Comparison of ENCODE assay signal across 11 cellular contexts in the genomic region with DNA sequence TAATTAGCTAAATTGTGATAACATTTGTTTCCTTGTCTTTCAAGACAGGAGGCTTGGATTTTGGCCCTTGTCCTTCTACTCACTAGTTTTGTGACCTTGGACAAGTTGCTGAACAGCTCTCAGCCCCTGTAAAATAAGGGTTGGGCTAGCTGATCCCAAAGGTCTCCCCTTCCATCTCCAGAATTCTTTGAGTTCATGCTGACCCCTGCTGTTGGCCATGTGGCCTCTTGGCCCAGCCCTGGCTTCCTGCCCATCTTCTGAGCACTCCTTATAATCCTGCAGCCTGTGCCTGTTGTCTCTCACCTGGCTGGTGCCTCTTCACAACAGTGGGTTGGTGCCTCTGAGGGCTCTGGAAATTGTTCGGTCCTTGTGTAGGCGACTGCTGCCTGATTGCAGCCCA. TPM values are rescaled to one million over a fixed set of nuclear protein-coding genes. Genes with fewer than 3 reads are reported as not detected.
A peak's percentile ranks its signal among the peaks of the same experiment; 100 is the strongest.
DNase-seq lines count a peak whose midpoint lies in the region; ATAC-seq and TF ChIP-seq lines count a peak whose summit lies in the region.
"Had no signal": no experiment of that assay in that cellular context is flagged by ENCODE, and none has a peak within 500 bp of the region (broad histone marks: within the 10 kb centered on the region; RNA-seq: fewer than 3 reads in every experiment).

No MANE protein-coding gene starts in this region.

- DNase-seq in activated naive CD4-positive, alpha-beta T cell (lab: John Stamatoyannopoulos, UW) = no peak
- DNase-seq in PC-9 (no peak), foreskin keratinocyte (no peak), thyroid gland (peak; percentile 75 to 79)
- no peak for DNase-seq in stimulated activated CD4-positive, alpha-beta T cell treated with anti-CD3 and anti-CD28 coated beads, Interleukin-4, amount 100 ng/mL, for 4 hours
- DNase-seq in CD4-positive, alpha-beta memory T cell = no peak
- DNase-seq: activated CD8-positive, alpha-beta memory T cell treated with anti-CD3 and anti-CD28 coated beads, Interleukin-2, amount 50 U/mL, for 4 hours; AML-193; midbrain had no signal

- peaks cover 46% of the 10 kb centered on the region for H3K4me1 ChIP-seq in PC-9 (replicated peaks; ENCODE audit: insufficient read depth)
- H3K4me1 ChIP-seq in foreskin keratinocyte = peaks cover 86% of the 10 kb centered on the region
- H3K4me1 ChIP-seq in thyroid gland = peaks cover 13 to 23% of the 10 kb centered on the region in 2 donors
- peaks cover 6% of the 10 kb centered on the region for H3K4me1 ChIP-seq in CD4-positive, alpha-beta memory T cell (ENCODE audit: insufficient read depth, low read length)

- H3K79me2 ChIP-seq in PC-9 (ENCODE audit: low read depth) = peaks cover 71% of the 10 kb centered on the region

- H3K27me3 Mint-ChIP-seq in activated naive CD4-positive, alpha-beta T cell treated with anti-CD3 and anti-CD28 coated beads, Interleukin-2, amount 50 U/mL, for 24 hours = no peaks in the 10 kb centered on the region
- H3K27me3 Mint-ChIP-seq in CD4-positive, alpha-beta memory T cell = peaks cover 0 to 3% of the 10 kb centered on the region in 2 donors

- POLR2A ChIA-PET in PC-9 (lab: Charles Lee; ENCODE audit: unreplicated experiment) = no interaction called here
- POLR2A ChIA-PET in CD4-positive, alpha-beta memory T cell (lab: Charles Lee; ENCODE audit: partially characterized antibody) = no interaction called here

- H3K27ac Mint-ChIP-seq in activated naive CD4-positive, alpha-beta T cell treated with anti-CD3 and anti-CD28 coated beads, Interleukin-2, amount 50 U/mL, for 24 hours = peak overlapping the region; percentile 33
- H3K27ac Mint-ChIP-seq in CD4-positive, alpha-beta memory T cell = no peak overlapping the region

- H3K27me3 ChIP-seq in PC-9 (ENCODE audit: insufficient read depth, low read depth) (no peaks in the 10 kb centered on the region), foreskin keratinocyte (no peaks in the 10 kb centered on the region), thyroid gland (no peaks in the 10 kb centered on the region)
- no peaks in the 10 kb centered on the region for H3K27me3 ChIP-seq in CD4-positive, alpha-beta memory T cell (ENCODE audit: insufficient read depth, low read length)

- H3K36me3 ChIP-seq in PC-9 (ENCODE audit: low read depth) (no peaks in the 10 kb centered on the region), thyroid gland (no peaks in the 10 kb centered on the region)
- no peaks in the 10 kb centered on the region for H3K36me3 ChIP-seq in CD4-positive, alpha-beta memory T cell (ENCODE audit: insufficient read depth, low read length)

- no peak overlapping the region for H3K4me3 Mint-ChIP-seq in activated naive CD4-positive, alpha-beta T cell treated with anti-CD3 and anti-CD28 coated beads, Interleukin-2, amount 50 U/mL, for 24 hours
- H3K4me3 Mint-ChIP-seq in CD4-positive, alpha-beta memory T cell = no peak overlapping the region

- no peaks in the 10 kb centered on the region for H3K9me2 ChIP-seq in PC-9 (ENCODE audit: insufficient read depth)

- no peak for ATAC-seq in foreskin keratinocyte
- no peak for ATAC-seq in GM18517 (IDR thresholded peaks at IDR 0.05; ENCODE audit: unreplicated experiment)

- CTCF ChIA-PET in PC-9 (lab: Charles Lee) = no interaction called here
- CTCF ChIA-PET in CD4-positive, alpha-beta memory T cell (lab: Charles Lee; ENCODE audit: partially characterized antibody) = no interaction called here

- 30 to 50% methylated on average over 2 of the region's 2 CpGs for WGBS in thyroid gland, 2 donors

- TF ChIP-seq CTCF in PC-9 (conservative IDR thresholded peaks at IDR 0.05) (no peak), foreskin keratinocyte (conservative IDR thresholded peaks at IDR 0.05) (peak; percentile 19), thyroid gland (IDR thresholded peaks at IDR 0.05) (peak in 2 of 6 experiments; percentile 5 to 30)

- no peak for TF ChIP-seq POLR2A in thyroid gland (IDR thresholded peaks at IDR 0.05)

- H4K20me1 ChIP-seq in PC-9 (ENCODE audit: insufficient read depth) = no peaks in the 10 kb centered on the region; the same call in 1 of the 2 replicates

- no peaks in the 10 kb centered on the region for H3K9me3 ChIP-seq in PC-9 (ENCODE audit: insufficient read depth, low read depth)
- H3K9me3 ChIP-seq in thyroid gland = no peaks in the 10 kb centered on the region
- H3K9me3 ChIP-seq in CD4-positive, alpha-beta memory T cell (ENCODE audit: control insufficient read depth in 1 of 2, low read length in 2 of 2) = no peaks in the 10 kb centered on the region

- peaks cover 15% of the 10 kb centered on the region; the same call in 1 of the 2 replicates for H3F3A ChIP-seq in PC-9 (ENCODE audit: insufficient read depth, low read depth)

- H3K9me3 Mint-ChIP-seq in activated naive CD4-positive, alpha-beta T cell treated with anti-CD3 and anti-CD28 coated beads, Interleukin-2, amount 50 U/mL, for 24 hours = no peaks in the 10 kb centered on the region
- peaks cover 0 to 2% (median 0%) of the 10 kb centered on the region in 8 donors for H3K9me3 Mint-ChIP-seq in CD4-positive, alpha-beta memory T cell

- H3K36me3 Mint-ChIP-seq in activated naive CD4-positive, alpha-beta T cell treated with anti-CD3 and anti-CD28 coated beads, Interleukin-2, amount 50 U/mL, for 24 hours = no peaks in the 10 kb centered on the region
- H3K36me3 Mint-ChIP-seq in CD4-positive, alpha-beta memory T cell = no peaks in the 10 kb centered on the region

- H3K27ac ChIP-seq in PC-9 (peak overlapping the region; percentile 43), foreskin keratinocyte (peak overlapping the region; percentile 86), thyroid gland (no peak overlapping the region)
- no peak overlapping the region for H3K27ac ChIP-seq in CD4-positive, alpha-beta memory T cell (ENCODE audit: low read depth, low read length)

- H3K4me2 ChIP-seq in PC-9 = peak overlapping the region; percentile 60

- H2AFZ ChIP-seq in PC-9 = no peak overlapping the region

- intact Hi-C loops in PC-9 (cut with micrococcal nuclease; ENCODE audit: unreplicated experiment) (loop anchor here (5.0 to 10.0 kb wide), 2 partner anchors 63 to 345 kb away; partner anchors contain the start of gene CD58), thyroid gland (cut with DNase I) (no loop called here)
- intact Hi-C loops in CD4-positive, alpha-beta memory T cell (cut with micrococcal nuclease) = loop anchor here (10.0 kb wide), 1 partner anchor 85 kb away; the partner anchor contains the start of gene CD101

- peaks cover 7% of the 10 kb centered on the region for H3K4me1 Mint-ChIP-seq in activated naive CD4-positive, alpha-beta T cell treated with anti-CD3 and anti-CD28 coated beads, Interleukin-2, amount 50 U/mL, for 24 hours
- H3K4me1 Mint-ChIP-seq in CD4-positive, alpha-beta memory T cell = peaks cover 5 to 10% (median 8%) of the 10 kb centered on the region in 4 donors

- BruUV-seq in PC-9 (replicated peaks; lab: Mats Ljungman, UMichigan) = no TSS peak

- H3K4me3 ChIP-seq in PC-9 (no peak overlapping the region), thyroid gland (replicated peaks in 1 of 3) (no peak overlapping the region)
- no peak overlapping the region for H3K4me3 ChIP-seq in CD4-positive, alpha-beta memory T cell (ENCODE audit: low read length in 2 of 2)

RNA-seq across cellular contexts. Expression of gene PTGFRN, which starts 10.1 kb away (rescaled TPM):
- 83.7 and 87.3 TPM in 2 replicates for total RNA-seq in PC-9 (2021)
- total RNA-seq in foreskin keratinocyte = 171 and 183 TPM in 2 replicates
- polyA plus RNA-seq in foreskin keratinocyte = 147 and 151 TPM in 2 replicates
- total RNA-seq in thyroid gland = 10 to 100 TPM; 18.7 to 38.7 (median 27.6) TPM
- total RNA-seq in CD4-positive, alpha-beta memory T cell = under 1 TPM; 0.44 to 0.55 TPM
- polyA plus RNA-seq in CD4-positive, alpha-beta memory T cell = under 1 TPM in 1 of 2 donors, not detected in 1; 0.39 TPM

Comparison
In these comparisons a context has a peak if more than half of its experiments do, and no peak if none do; other contexts are left out.
1. DNase-seq: peak in thyroid gland (2 of 2); none in activated naive CD4-positive, alpha-beta T cell (0 of 4), PC-9 (0 of 2), foreskin keratinocyte (0 of 2), stimulated activated CD4-positive, alpha-beta T cell treated with anti-CD3 and anti-CD28 coated beads, Interleukin-4, amount 100 ng/mL, for 4 hours (0 of 2) and CD4-positive, alpha-beta memory T cell (0 of 5).
2. H3K27ac ChIP-seq: peak in PC-9 (single experiment) and foreskin keratinocyte (single experiment); none in thyroid gland (0 of 3) and CD4-positive, alpha-beta memory T cell (single experiment).
3. RNA of gene PTGFRN, which starts 10.1 kb away (total RNA-seq): 171 to 183 TPM in foreskin keratinocyte, 83.7 to 87.3 TPM in PC-9 and 18.7 to 38.7 TPM in thyroid gland; 0.44 to 0.55 TPM in CD4-positive, alpha-beta memory T cell; every median in the first group is over 10 times any median in the second.